ENCODE assay signal across 13 cellular contexts in genomic region chr2:73952499-73953446, GRCh38. TPM values are rescaled to one million over a fixed set of nuclear protein-coding genes. Genes with fewer than 3 reads are reported as not detected.
A peak's percentile ranks its signal among the peaks of the same experiment; 100 is the strongest.
DNase-seq lines count a peak whose midpoint lies in the region; ATAC-seq, FAIRE-seq and TF ChIP-seq lines count a peak whose summit lies in the region.
"Had no signal": no experiment of that assay in that cellular context is flagged by ENCODE, and none has a peak within 500 bp of the region (broad histone marks: within the 10 kb centered on the region; RNA-seq: fewer than 3 reads in every experiment).

No MANE protein-coding gene starts in this region.

- no peaks in the 10 kb centered on the region for H3K27me3 ChIP-seq in endothelial cell of umbilical vein (ENCODE audit: control insufficient read depth in 2 of 2, insufficient read depth in 2 of 2, low read length in 2 of 2)
- H3K27me3 ChIP-seq in PC-9 (ENCODE audit: insufficient read depth, low read depth), result no peaks in the 10 kb centered on the region
- no peaks in the 10 kb centered on the region for H3K27me3 ChIP-seq in sigmoid colon
- H3K27me3 ChIP-seq: body of pancreas, tibial artery had no signal

- H3K4me3 ChIP-seq in endothelial cell of umbilical vein (replicated peaks in 1 of 3; ENCODE audit: insufficient read depth in 1 of 3, low read depth in 1 of 3, low read length in 3 of 3) (no peak overlapping the region), mucosa of descending colon (no peak overlapping the region), PC-9 (no peak overlapping the region), sigmoid colon (no peak overlapping the region)
- H3K4me3 ChIP-seq: body of pancreas, tibial artery had no signal

- H3K36me3 ChIP-seq in endothelial cell of umbilical vein (ENCODE audit: control insufficient read depth in 2 of 2, extremely low read depth in 1 of 2, insufficient read depth in 2 of 2, low read length in 2 of 2) (peaks cover 12 to 30% of the 10 kb centered on the region in 2 experiments), mucosa of descending colon (ENCODE audit: low read depth) (no peaks in the 10 kb centered on the region), PC-9 (ENCODE audit: low read depth) (peaks cover 64% of the 10 kb centered on the region), sigmoid colon (peaks cover 15 to 91% (median 29%) of the 10 kb centered on the region in 4 donors)

- WGBS in sigmoid colon, 2 donors, result 82 to 85% methylated on average over 12 of the region's 12 CpGs

- no peak overlapping the region for H3K4me2 ChIP-seq in endothelial cell of umbilical vein (ENCODE audit: insufficient read depth, low read length)
- no peak overlapping the region for H3K4me2 ChIP-seq in PC-9

- H4K20me1 ChIP-seq in endothelial cell of umbilical vein (replicated peaks; ENCODE audit: control insufficient read depth, extremely low read depth, insufficient read depth, low read length) (no peaks in the 10 kb centered on the region), PC-9 (ENCODE audit: insufficient read depth) (peaks cover 43% of the 10 kb centered on the region)

- DNase-seq in COLO829 (ENCODE audit: low spot score) (peak; percentile 90), NCI-H82 (lab: John Stamatoyannopoulos, UW) (peak; percentile 76), endothelial cell of umbilical vein (ENCODE audit: low read depth, low spot score) (peak; percentile 26), mucosa of descending colon (no peak), GM12892 (ENCODE audit: insufficient read length) (no peak), PC-9 (no peak), sigmoid colon (no peak), NCI-H1105 (lab: John Stamatoyannopoulos, UW) (no peak)
- DNase-seq: activated CD4-positive, CD25-positive, alpha-beta regulatory T cell treated with anti-CD3 and anti-CD28 coated beads, Interleukin-2, amount 50 U/mL, for 72 hours; GDM1 had no signal

- H3K79me2 ChIP-seq in endothelial cell of umbilical vein (ENCODE audit: control insufficient read depth, insufficient read depth, low read length), result no peaks in the 10 kb centered on the region
- H3K79me2 ChIP-seq in PC-9 (ENCODE audit: low read depth), result no peaks in the 10 kb centered on the region

- dilution Hi-C loops in endothelial cell of umbilical vein (cut with MboI; ENCODE audit: extremely low pct_ligation_motif_present, low sequenced_read_pairs), result no loop called here

- H3K9ac ChIP-seq in endothelial cell of umbilical vein (replicated peaks; ENCODE audit: extremely low read depth, insufficient read depth, low read length), result no peak overlapping the region

- H2AFZ ChIP-seq in endothelial cell of umbilical vein (ENCODE audit: low read depth, low read length) (no peak overlapping the region), PC-9 (no peak overlapping the region)

- H3K4me1 ChIP-seq in endothelial cell of umbilical vein (ENCODE audit: control insufficient read depth, extremely low read depth, insufficient read depth, low read length), result peaks cover 4% of the 10 kb centered on the region
- H3K4me1 ChIP-seq in mucosa of descending colon (ENCODE audit: low read depth), result no peaks in the 10 kb centered on the region
- H3K4me1 ChIP-seq in PC-9 (replicated peaks; ENCODE audit: insufficient read depth), result no peaks in the 10 kb centered on the region
- H3K4me1 ChIP-seq in sigmoid colon, result peaks cover 0 to 4% (median 0%) of the 10 kb centered on the region in 4 donors
- H3K4me1 ChIP-seq: body of pancreas, tibial artery had no signal

- TF ChIP-seq POLR2A in endothelial cell of umbilical vein (IDR thresholded peaks at IDR 0.05; ENCODE audit: low read depth, low read length) (no peak), GM12892 (IDR thresholded peaks at IDR 0.05; ENCODE audit: low read depth, low read length) (no peak), sigmoid colon (IDR thresholded peaks at IDR 0.05) (no peak)

- CTCF ChIA-PET in endothelial cell of umbilical vein (lab: Charles Lee) (interaction anchor here (0.6 kb wide), 1 partner anchor 15 kb away, joined by 3 read pairs; no protein-coding TSS in a partner anchor), PC-9 (lab: Charles Lee) (no interaction called here)

- H3K9me3 ChIP-seq in endothelial cell of umbilical vein (replicated peaks; ENCODE audit: control insufficient read depth, insufficient read depth, low read length), result no peaks in the 10 kb centered on the region
- H3K9me3 ChIP-seq in mucosa of descending colon, result no peaks in the 10 kb centered on the region
- H3K9me3 ChIP-seq in PC-9 (ENCODE audit: insufficient read depth, low read depth), result no peaks in the 10 kb centered on the region
- no peaks in the 10 kb centered on the region for H3K9me3 ChIP-seq in sigmoid colon
- H3K9me3 ChIP-seq: body of pancreas, tibial artery had no signal

- POLR2A ChIA-PET in endothelial cell of umbilical vein (lab: Charles Lee) (no interaction called here), PC-9 (lab: Charles Lee; ENCODE audit: unreplicated experiment) (no interaction called here)

- no peaks in the 10 kb centered on the region for H3K9me1 ChIP-seq in endothelial cell of umbilical vein (replicated peaks; ENCODE audit: control insufficient read depth, extremely low read depth, insufficient read depth, low read length)

- no peak for TF ChIP-seq EP300 in sigmoid colon (IDR thresholded peaks at IDR 0.05)

- ATAC-seq in mucosa of descending colon, result peak; percentile 47
- ATAC-seq: body of pancreas had no signal

- H3F3A ChIP-seq in PC-9 (ENCODE audit: insufficient read depth, low read depth), result 0 out of 2 replicates have a peak, but pooled peaks cover 6% of the 10 kb centered on the region

- no TSS peak for BruUV-seq in endothelial cell of umbilical vein (replicated peaks; lab: Mats Ljungman, UMichigan)
- no TSS peak for BruUV-seq in PC-9 (replicated peaks; lab: Mats Ljungman, UMichigan)

- H3K27ac ChIP-seq in endothelial cell of umbilical vein (ENCODE audit: insufficient read depth, low read depth, low read length) (no peak overlapping the region), PC-9 (no peak overlapping the region), sigmoid colon (no peak overlapping the region)
- H3K27ac ChIP-seq: body of pancreas, tibial artery had no signal

- no peak for TF ChIP-seq CTCF in endothelial cell of umbilical vein (IDR thresholded peaks at IDR 0.05; ENCODE audit: extremely low read depth in 1 of 2, insufficient read depth in 1 of 2, low read depth in 1 of 2, low read length in 2 of 2)
- no peak for TF ChIP-seq CTCF in mucosa of descending colon (IDR thresholded peaks at IDR 0.05)
- no peak for TF ChIP-seq CTCF in PC-9 (conservative IDR thresholded peaks at IDR 0.05)
- TF ChIP-seq CTCF in sigmoid colon (IDR thresholded peaks at IDR 0.05), result no peak

- FAIRE-seq in endothelial cell of umbilical vein (lab: Jason Lieb, UNC) (peak; percentile 74), GM12892 (lab: Jason Lieb, UNC) (no peak)

- no peaks in the 10 kb centered on the region for H3K9me2 ChIP-seq in PC-9 (ENCODE audit: insufficient read depth)

- intact Hi-C loops in endothelial cell of umbilical vein (cut with micrococcal nuclease) (no loop called here), mucosa of descending colon (cut with DNase I, micrococcal nuclease) (no loop called here), PC-9 (cut with micrococcal nuclease; ENCODE audit: unreplicated experiment) (no loop called here), sigmoid colon (cut with DNase I) (no loop called here)

RNA-seq across cellular contexts. Expression of gene DGUOK, which starts 26.1 kb away (rescaled TPM):
- 51.8 and 58.8 TPM in 2 replicates for total RNA-seq in endothelial cell of umbilical vein
- 68.7 and 77.5 TPM in 2 replicates for polyA plus RNA-seq in endothelial cell of umbilical vein
- polyA plus RNA-seq in endothelial cell of umbilical vein (2011; cell fraction: cytosol; rRNA removed), result 85.8 and 99.0 TPM in 2 replicates
- 37.5 and 40.0 TPM in 2 replicates for polyA plus RNA-seq in endothelial cell of umbilical vein (2011; cell fraction: nucleus; rRNA removed)
- polyA plus RNA-seq in endothelial cell of umbilical vein (2012), result 77.6 and 82.7 TPM in 2 replicates
- 18.6 and 19.3 TPM in 2 replicates for polyA minus RNA-seq in endothelial cell of umbilical vein
- polyA minus RNA-seq in endothelial cell of umbilical vein (2011; cell fraction: cytosol; rRNA and poly(A)+ RNA removed), result 24.8 TPM
- polyA minus RNA-seq in endothelial cell of umbilical vein (2011; cell fraction: nucleus; rRNA and poly(A)+ RNA removed), result 16.0 and 19.5 TPM in 2 replicates
- 10 to 100 TPM; 36.5 to 61.3 (median 57.8) TPM for total RNA-seq in mucosa of descending colon
- polyA plus RNA-seq in GM12892 (2012; ENCODE audit: missing spikeins), result 76.7 TPM
- 72.3 and 78.7 TPM in 2 replicates for total RNA-seq in PC-9 (2021)
- 10 to 100 TPM; 31.6 to 48.1 (median 39.3) TPM for total RNA-seq in sigmoid colon
- 100 to 1,000 TPM in 1 of 3 donors, 10 to 100 TPM in 2; 89.3 to 132 (median 96.7) TPM for polyA plus RNA-seq in sigmoid colon

RNA-seq across cellular contexts. Expression of gene TET3, which starts 31.9 kb away (rescaled TPM):
- total RNA-seq in endothelial cell of umbilical vein (14.7 and 15.6 TPM in 2 replicates), mucosa of descending colon (10 to 100 TPM; 16.6 to 28.7 (median 21.9) TPM), PC-9 (2021) (17.1 and 19.1 TPM in 2 replicates), sigmoid colon (1 to 10 TPM; 3.1 to 5.8 (median 3.6) TPM)
- polyA plus RNA-seq in endothelial cell of umbilical vein (3.0 and 3.4 TPM in 2 replicates), sigmoid colon (1 to 10 TPM; 1.8 to 9.6 (median 2.5) TPM)
- 3.4 and 3.6 TPM in 2 replicates for polyA plus RNA-seq in endothelial cell of umbilical vein (2011; cell fraction: cytosol; rRNA removed)
- polyA plus RNA-seq in endothelial cell of umbilical vein (2011; cell fraction: nucleus; rRNA removed), result 13.8 and 14.6 TPM in 2 replicates
- 6.5 and 7.4 TPM in 2 replicates for polyA plus RNA-seq in endothelial cell of umbilical vein (2012)
- polyA minus RNA-seq in endothelial cell of umbilical vein, result 10.6 and 11.2 TPM in 2 replicates
- polyA minus RNA-seq in endothelial cell of umbilical vein (2011; cell fraction: cytosol; rRNA and poly(A)+ RNA removed), result 9.1 TPM
- polyA minus RNA-seq in endothelial cell of umbilical vein (2011; cell fraction: nucleus; rRNA and poly(A)+ RNA removed), result 13.2 and 15.1 TPM in 2 replicates
- 12.0 TPM for polyA plus RNA-seq in GM12892 (2012; ENCODE audit: missing spikeins)

RNA-seq across cellular contexts. Expression of gene ACTG2, which starts 60.0 kb away (rescaled TPM):
- not detected in 2 replicates for total RNA-seq in endothelial cell of umbilical vein
- polyA plus RNA-seq in endothelial cell of umbilical vein, result not detected in 2 replicates
- polyA plus RNA-seq in endothelial cell of umbilical vein (2011; cell fraction: cytosol; rRNA removed), result not detected in 2 replicates
- not detected in 2 replicates for polyA plus RNA-seq in endothelial cell of umbilical vein (2011; cell fraction: nucleus; rRNA removed)
- not detected in 2 replicates for polyA plus RNA-seq in endothelial cell of umbilical vein (2012)
- not detected in 2 replicates for polyA minus RNA-seq in endothelial cell of umbilical vein
- polyA minus RNA-seq in endothelial cell of umbilical vein (2011; cell fraction: cytosol; rRNA and poly(A)+ RNA removed), result not detected
- polyA minus RNA-seq in endothelial cell of umbilical vein (2011; cell fraction: nucleus; rRNA and poly(A)+ RNA removed), result not detected in 2 replicates
- total RNA-seq in mucosa of descending colon, result 1,000 to 10,000 TPM in 1 of 3 donors, 100 to 1,000 TPM in 1, 10 to 100 TPM in 1; 53.1 to 3,506 (median 391) TPM
- polyA plus RNA-seq in GM12892 (2012; ENCODE audit: missing spikeins), result 0.19 TPM
- not detected in 2 replicates for total RNA-seq in PC-9 (2021)
- over 10,000 TPM in 1 of 4 donors, 1,000 to 10,000 TPM in 3; 3,612 to 10,290 (median 5,643) TPM for total RNA-seq in sigmoid colon
- 100 to 1,000 TPM in 2 of 3 donors, 10 to 100 TPM in 1; 16.9 to 441 (median 104) TPM for polyA plus RNA-seq in sigmoid colon
- total RNA-seq: NCI-H460 had no signal

Comparison
In these comparisons a context has a peak if more than half of its experiments do, and no peak if none do; other contexts are left out.
1. DNase-seq: peak in COLO829 (single experiment), NCI-H82 (single experiment) and endothelial cell of umbilical vein (single experiment); none in mucosa of descending colon (0 of 3), GM12892 (single experiment), PC-9 (0 of 2), sigmoid colon (single experiment) and NCI-H1105 (single experiment).
2. RNA of gene ACTG2, which starts 60.0 kb away (total RNA-seq): 3,612 to 10,290 TPM in sigmoid colon and 53.1 to 3,506 TPM in mucosa of descending colon; not detected in PC-9 and not detected in endothelial cell of umbilical vein; every median in the first group is over 10 times any median in the second.